In genomic region chr13:101530293-101530692, GRCh38 we compare ENCODE assay signal across 23 cellular contexts.
DNase-seq lines count a peak whose midpoint lies in the region; ATAC-seq lines count a peak whose summit lies in the region.
"Had no signal": no experiment of that assay in that cellular context is flagged by ENCODE, and none has a peak within 500 bp of the region (broad histone marks: within the 10 kb centered on the region; RNA-seq: fewer than 3 reads in every experiment).

No MANE protein-coding gene starts in this region.

- H3K27me3 ChIP-seq in skeletal muscle satellite cell (ENCODE audit: control insufficient read depth, insufficient read depth, low read length) = no peaks in the 10 kb centered on the region
- H3K27me3 ChIP-seq: right atrium auricular region, upper lobe of left lung had no signal

- H3K4me3 ChIP-seq in skeletal muscle satellite cell (ENCODE audit: low read length) = no peak overlapping the region
- H3K4me3 ChIP-seq: right atrium auricular region, upper lobe of left lung had no signal

- no peaks in the 10 kb centered on the region for H3K9me3 ChIP-seq in skeletal muscle satellite cell (replicated peaks; ENCODE audit: low read length)
- H3K9me3 ChIP-seq: right atrium auricular region, upper lobe of left lung had no signal

- no peak for ATAC-seq in HG03342 (IDR thresholded peaks at IDR 0.05; ENCODE audit: unreplicated experiment)
- ATAC-seq: esophagus mucosa had no signal

- H3K36me3 ChIP-seq in skeletal muscle satellite cell (ENCODE audit: insufficient read depth, low read length) = peaks cover 6% of the 10 kb centered on the region
- H3K36me3 ChIP-seq: right atrium auricular region, upper lobe of left lung had no signal

- no peak overlapping the region for H3K4me2 ChIP-seq in skeletal muscle satellite cell (ENCODE audit: low read length)

- H3K9ac ChIP-seq in skeletal muscle satellite cell (ENCODE audit: low read depth, low read length) = peak overlapping the region; percentile 6

- DNase-seq in EH (ENCODE audit: low read depth) (peak; percentile 51), RPMI7951 (ENCODE audit: low read depth) (peak; percentile 48), fibroblast of peridontal ligament (ENCODE audit: extremely low read depth) (peak; percentile 73), EL (no peak), NCI-H774 (lab: John Stamatoyannopoulos, UW) (no peak), foreskin melanocyte (no peak)
- DNase-seq: activated CD4-positive, alpha-beta T cell treated with anti-CD3 and anti-CD28 coated beads, Interleukin-2, amount 50 U/mL, for 1 hour; activated CD4-positive, CD25-positive, alpha-beta regulatory T cell; activated gamma-delta T cell; activated naive CD8-positive, alpha-beta T cell treated with anti-CD3 and anti-CD28 coated beads for 36 hours; activated T-cell treated with anti-CD3 and anti-CD28 coated beads, Interleukin-2, amount 50 U/mL, for 24 hours; CD4-positive, CD25-positive, alpha-beta regulatory T cell; GOT3; immature natural killer cell; NCI-H1048; NCI-H2107; posterior cingulate gyrus; T-helper 1 cell; upper lobe of left lung had no signal

- H3K4me1 ChIP-seq in skeletal muscle satellite cell (ENCODE audit: control insufficient read depth, insufficient read depth, low read length) = peaks cover 64% of the 10 kb centered on the region
- H3K4me1 ChIP-seq: right atrium auricular region, upper lobe of left lung had no signal

Comparison
In these comparisons a context has a peak if more than half of its experiments do, and no peak if none do; other contexts are left out.
1. DNase-seq: peak in EH (single experiment), RPMI7951 (single experiment) and fibroblast of peridontal ligament (single experiment); none in EL (single experiment), NCI-H774 (single experiment) and foreskin melanocyte (single experiment).